Comparison of ENCODE assay signal across 10 cellular contexts in genomic region chr6:71290611-71291010, GRCh38. TPM values are rescaled to one million over a fixed set of nuclear protein-coding genes. Genes with fewer than 3 reads are reported as not detected.
DNase-seq lines count a peak whose midpoint lies in the region; ATAC-seq, FAIRE-seq and TF ChIP-seq lines count a peak whose summit lies in the region.
"Had no signal": no experiment of that assay in that cellular context is flagged by ENCODE, and none has a peak within 500 bp of the region (broad histone marks: within the 10 kb centered on the region; RNA-seq: fewer than 3 reads in every experiment).

No MANE protein-coding gene starts in this region.

- H3K36me3 ChIP-seq in astrocyte (ENCODE audit: insufficient read depth, low read length): no peaks in the 10 kb centered on the region
- H3K36me3 ChIP-seq: cardiac muscle cell had no signal

- H2AFZ ChIP-seq in astrocyte (ENCODE audit: low read depth, low read length): no peak overlapping the region

- no peak for FAIRE-seq in A549 (lab: Jason Lieb, UNC)
- no peak for FAIRE-seq in astrocyte (lab: Jason Lieb, UNC)

- H3K4me3 ChIP-seq in A549 (peak overlapping the region; percentile 90), astrocyte (ENCODE audit: insufficient read depth, low read depth, low read length) (no peak overlapping the region)
- H3K4me3 ChIP-seq: cardiac muscle cell had no signal

- no peak overlapping the region for H3K9ac ChIP-seq in astrocyte (ENCODE audit: low read length)

- TF ChIP-seq POLR2A in A549 (IDR thresholded peaks at IDR 0.05; ENCODE audit: low read length): no peak

- CTCF ChIA-PET in A549 (lab: Yijun Ruan, JAX): interaction anchor here (1.1 kb wide), 1 partner anchor 109 kb away, joined by 3 read pairs; no protein-coding TSS in a partner anchor

- H3K27me3 ChIP-seq in astrocyte (ENCODE audit: insufficient read depth, low read length): no peaks in the 10 kb centered on the region
- H3K27me3 ChIP-seq: cardiac muscle cell had no signal

- H3K4me1 Mint-ChIP-seq in astrocyte (ENCODE audit: low read depth, unreplicated experiment) (peaks cover 50% of the 10 kb centered on the region), mesothelial cell of epicardium (peaks cover 11% of the 10 kb centered on the region)

- 46% methylated on average over 2 of the region's 2 CpGs for WGBS in A549 (ENCODE audit: missing lambda C conversion rate)

- H3K36me3 Mint-ChIP-seq in astrocyte (ENCODE audit: low read depth, unreplicated experiment): peaks cover 4% of the 10 kb centered on the region
- H3K36me3 Mint-ChIP-seq in mesothelial cell of epicardium: peaks cover 11% of the 10 kb centered on the region

- no peaks in the 10 kb centered on the region for H3K9me3 ChIP-seq in A549
- H3K9me3 ChIP-seq in astrocyte (ENCODE audit: insufficient read depth, low read depth, low read length): no peaks in the 10 kb centered on the region

- H3K4me3 Mint-ChIP-seq in astrocyte (ENCODE audit: unreplicated experiment) (peak overlapping the region; percentile 94), mesothelial cell of epicardium (peak overlapping the region; percentile 76)

- H3K4me2 ChIP-seq in A549 (peak overlapping the region; percentile 66), astrocyte (ENCODE audit: low read length) (no peak overlapping the region)

- DNase-seq in A549 (ENCODE audit: low read depth in 1 of 2, low spot score in 1 of 2) (no peak), EL (peak; percentile 14), astrocyte (ENCODE audit: low read depth) (no peak), mesothelial cell of epicardium (ENCODE audit: low spot score in 2 of 2, unreplicated experiment in 2 of 2) (no peak), NCI-H2196 treated with DMSO at 0.1 percent for 48 hours (lab: John Stamatoyannopoulos, UW; ENCODE audit: unreplicated experiment) (no peak), hepatic stellate cell (ENCODE audit: low spot score) (no peak), SHP77 (lab: John Stamatoyannopoulos, UW) (no peak)
- DNase-seq: DMS79 treated with DMSO at 0.1 percent for 48 hours had no signal

- no peak for TF ChIP-seq RAD21 in A549 (conservative IDR thresholded peaks at IDR 0.05 in 1 of 2, IDR thresholded peaks at IDR 0.05 in 1 of 2)

- POLR2A ChIA-PET in A549 (lab: Yijun Ruan, JAX): no interaction called here

- TF ChIP-seq CTCF in A549 (IDR thresholded peaks at IDR 0.05): no peak
- TF ChIP-seq CTCF in astrocyte (IDR thresholded peaks at IDR 0.05; ENCODE audit: insufficient read depth, low read depth, low read length): no peak
- TF ChIP-seq CTCF in mesothelial cell of epicardium (IDR thresholded peaks at IDR 0.05; ENCODE audit: unreplicated experiment): no peak

- ATAC-seq in A549 (no peak), HG03045 (IDR thresholded peaks at IDR 0.05; ENCODE audit: unreplicated experiment) (no peak)

- H3K27ac Mint-ChIP-seq in astrocyte (ENCODE audit: unreplicated experiment) (peak overlapping the region; percentile 90), mesothelial cell of epicardium (no peak overlapping the region)

- H3K4me1 ChIP-seq in A549: peaks cover 56% of the 10 kb centered on the region
- peaks cover 23% of the 10 kb centered on the region for H3K4me1 ChIP-seq in astrocyte (ENCODE audit: insufficient read depth, low read length)

- H3K79me2 ChIP-seq in astrocyte (ENCODE audit: insufficient read depth, low read length): peaks cover 23% of the 10 kb centered on the region

- peaks cover 20% of the 10 kb centered on the region for H4K20me1 ChIP-seq in astrocyte (ENCODE audit: insufficient read depth, low read length)

- no peaks in the 10 kb centered on the region for H3K27me3 Mint-ChIP-seq in astrocyte (ENCODE audit: low read depth, unreplicated experiment)
- no peaks in the 10 kb centered on the region for H3K27me3 Mint-ChIP-seq in mesothelial cell of epicardium (ENCODE audit: low read depth)

- H3K27ac ChIP-seq in A549 (peak overlapping the region; percentile 90 to 98; a peak in 4 of 6 replicates), astrocyte (ENCODE audit: low read depth, low read length) (no peak overlapping the region)
- H3K27ac ChIP-seq: cardiac muscle cell had no signal

- H3K9me3 Mint-ChIP-seq in astrocyte (ENCODE audit: unreplicated experiment): no peaks in the 10 kb centered on the region
- H3K9me3 Mint-ChIP-seq in mesothelial cell of epicardium: no peaks in the 10 kb centered on the region

- TF ChIP-seq EP300 in A549 (IDR thresholded peaks at IDR 0.05): no peak

TF ChIP-seq in A549, 52 proteins besides CTCF, POLR2A, EP300 and RAD21:
- no peak for TF ChIP-seq KDM1A (IDR thresholded peaks at IDR 0.05; ENCODE audit: low read depth)
- TF ChIP-seq SMC3 (IDR thresholded peaks at IDR 0.05): no peak
- TF ChIP-seq CEBPB (IDR thresholded peaks at IDR 0.05): peak in 1 of 2 experiments; percentile 34; a peak in 1 of 4 replicates
- TF ChIP-seq ATOH8 (CRISPR knock-in tag; IDR thresholded peaks at IDR 0.05; ENCODE audit: low read depth): no peak

RNA-seq across cellular contexts. Expression of gene OGFRL1, which starts 2.0 kb away (rescaled TPM):
- polyA plus RNA-seq in A549 (2011; rRNA removed) (9.0 and 15.2 TPM in 2 replicates), A549 (2017; fragmentation: RNase III; extraction: RNeasy Plus Mini Kit Qiagen cat#74134 plus additional on column Dnase treatment) (8.0 to 8.4 TPM (median 8.1 TPM) in 3 replicates)
- 2.0 and 2.5 TPM in 2 replicates for polyA plus RNA-seq in A549 (2012; cell fraction: cytosol; rRNA removed)
- 0.78 and 1.6 TPM in 2 replicates for polyA plus RNA-seq in A549 (2012; cell fraction: nucleus; rRNA removed)
- polyA minus RNA-seq in A549 (2011; rRNA and poly(A)+ RNA removed): 5.2 and 5.8 TPM in 2 replicates
- total RNA-seq in astrocyte (32.4 and 35.3 TPM in 2 replicates), mesothelial cell of epicardium (3.8 to 4.4 TPM (median 3.8 TPM) in 3 replicates)
